In genomic region chr1:157377216-157377821, GRCh38 we compare ENCODE assay signal across 9 cellular contexts.
DNase-seq lines count a peak whose midpoint lies in the region; ATAC-seq and TF ChIP-seq lines count a peak whose summit lies in the region.
"Had no signal": no experiment of that assay in that cellular context is flagged by ENCODE, and none has a peak within 500 bp of the region (broad histone marks: within the 10 kb centered on the region; RNA-seq: fewer than 3 reads in every experiment).

No MANE protein-coding gene starts in this region.

- no peaks in the 10 kb centered on the region for H3K9me3 Mint-ChIP-seq in activated naive CD4-positive, alpha-beta T cell treated with anti-CD3 and anti-CD28 coated beads, Interleukin-2, amount 50 U/mL, for 24 hours
- H3K9me3 Mint-ChIP-seq: stimulated activated naive CD8-positive, alpha-beta T cell treated with anti-CD3 and anti-CD28 coated beads, Interleukin-15, Interleukin-2, amounts not matched to agents 100 ng/mL and 50 ng/mL, for 24 hours had no signal

- H3K4me3 Mint-ChIP-seq in activated naive CD4-positive, alpha-beta T cell treated with anti-CD3 and anti-CD28 coated beads, Interleukin-2, amount 50 U/mL, for 24 hours = no peak overlapping the region
- H3K4me3 Mint-ChIP-seq: stimulated activated naive CD8-positive, alpha-beta T cell treated with anti-CD3 and anti-CD28 coated beads, Interleukin-15, Interleukin-2, amounts not matched to agents 100 ng/mL and 50 ng/mL, for 24 hours had no signal

- ATAC-seq in HG03457 (IDR thresholded peaks at IDR 0.05; ENCODE audit: unreplicated experiment) = no peak
- no peak for ATAC-seq in GM19455 (IDR thresholded peaks at IDR 0.05; ENCODE audit: unreplicated experiment)
- no peak for ATAC-seq in GM19452 (IDR thresholded peaks at IDR 0.05; ENCODE audit: unreplicated experiment)

- no peaks in the 10 kb centered on the region for H3K4me1 Mint-ChIP-seq in activated naive CD4-positive, alpha-beta T cell treated with anti-CD3 and anti-CD28 coated beads, Interleukin-2, amount 50 U/mL, for 24 hours

- H3K27ac Mint-ChIP-seq in activated naive CD4-positive, alpha-beta T cell treated with anti-CD3 and anti-CD28 coated beads, Interleukin-2, amount 50 U/mL, for 24 hours = peak overlapping the region; percentile 12
- H3K27ac Mint-ChIP-seq: stimulated activated naive CD8-positive, alpha-beta T cell treated with anti-CD3 and anti-CD28 coated beads, Interleukin-15, Interleukin-2, amounts not matched to agents 100 ng/mL and 50 ng/mL, for 24 hours had no signal

- TF ChIP-seq CTCF in VCaP (conservative IDR thresholded peaks at IDR 0.05) = peak; percentile 66

- peaks cover 23% of the 10 kb centered on the region for H3K27me3 Mint-ChIP-seq in activated naive CD4-positive, alpha-beta T cell treated with anti-CD3 and anti-CD28 coated beads, Interleukin-2, amount 50 U/mL, for 24 hours

- no peaks in the 10 kb centered on the region for H3K36me3 Mint-ChIP-seq in activated naive CD4-positive, alpha-beta T cell treated with anti-CD3 and anti-CD28 coated beads, Interleukin-2, amount 50 U/mL, for 24 hours

- no peak for DNase-seq in activated naive CD4-positive, alpha-beta T cell treated with Interleukin-2 at 50 U/mL for 16 hours
- DNase-seq in NAMALWA (ENCODE audit: low spot score) = peak; percentile 67
- peak; percentile 65 for DNase-seq in kidney glomerular epithelial cell (lab: John Stamatoyannopoulos, UW)

- H3K27ac ChIP-seq in VCaP = no peak overlapping the region
